In genomic region chr7:139436806-139437205, GRCh38 we compare ENCODE assay signal across 35 cellular contexts. TPM values are rescaled to one million over a fixed set of nuclear protein-coding genes. Genes with fewer than 3 reads are reported as not detected.
"Had no signal": no experiment of that assay in that cellular context is flagged by ENCODE, and none has a peak within 500 bp of the region (broad histone marks: within the 10 kb centered on the region; RNA-seq: fewer than 3 reads in every experiment).

No MANE protein-coding gene starts in this region.

- H3K4me2 ChIP-seq: KMS-11 had no signal

- H3K36me3 ChIP-seq: MG63 had no signal

- H3K9me3 ChIP-seq: MG63 had no signal

- H3K27ac ChIP-seq: KMS-11 had no signal

- H3K27me3 ChIP-seq: MG63 had no signal

- H3K4me3 ChIP-seq: MG63 had no signal

- H3K9ac ChIP-seq: KMS-11 had no signal

- DNase-seq: Karpas-422, Kasumi-1, KG1, MG63, MM.1S, MV-4-11, NCI-H1048, NCI-H1092, NCI-H1092 treated with DMSO at 0.1 percent for 48 hours, NCI-H1105, NCI-H1105 treated with DMSO at 0.1 percent for 48 hours, NCI-H1417, NCI-H1417 treated with DMSO at 0.1 percent for 48 hours, NCI-H1436, NCI-H1436 treated with DMSO at 0.1 percent for 48 hours, NCI-H146, NCI-H1694, NCI-H1694 treated with DMSO at 0.1 percent for 48 hours, NCI-H187, NCI-H187 treated with DMSO at 0.1 percent for 48 hours, NCI-H1930, NCI-H2029, NCI-H2029 treated with DMSO at 0.1 percent for 48 hours, NCI-H2081, NCI-H2081 treated with DMSO at 0.1 percent for 48 hours, NCI-H2107, NCI-H2171, NCI-H2171 treated with DMSO at 0.1 percent for 48 hours, NCI-H2227 treated with DMSO at 0.1 percent for 48 hours, NCI-H226, NCI-H345, NCI-H446, NCI-H446 treated with DMSO at 0.1 percent for 48 hours had no signal

RNA-seq across cellular contexts. Expression of gene KLRG2, which starts 46.7 kb away (rescaled TPM):
- total RNA-seq: LHCN-M2 had no signal
